Comparison of ENCODE assay signal across 1 cellular context in the genomic region with DNA sequence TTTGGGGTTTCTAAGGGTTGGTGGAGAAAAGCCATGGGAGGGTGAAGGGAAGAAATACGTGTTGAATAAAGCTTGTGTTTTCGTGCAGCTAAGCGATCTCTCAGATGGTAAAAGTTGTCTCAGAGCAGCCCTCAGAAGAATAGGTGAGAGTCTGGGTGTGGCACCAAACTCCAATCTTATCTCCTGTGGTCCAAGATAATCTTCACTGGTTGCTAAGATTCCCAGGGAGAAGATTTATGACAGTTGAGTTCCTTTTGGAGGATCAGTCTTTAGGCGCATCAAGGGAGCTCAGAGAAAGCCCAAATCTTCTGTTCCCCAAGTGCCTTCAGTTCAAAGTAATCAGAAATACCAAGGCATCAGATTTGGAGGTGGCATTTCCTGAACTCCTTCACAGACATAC.
TF ChIP-seq lines count a peak whose summit lies in the region.

No MANE protein-coding gene starts in this region.

TF ChIP-seq in GM23338, 12 proteins besides CTCF, POLR2A, EP300 and RAD21 (continued from another document):
- TF ChIP-seq, protein P1, sequence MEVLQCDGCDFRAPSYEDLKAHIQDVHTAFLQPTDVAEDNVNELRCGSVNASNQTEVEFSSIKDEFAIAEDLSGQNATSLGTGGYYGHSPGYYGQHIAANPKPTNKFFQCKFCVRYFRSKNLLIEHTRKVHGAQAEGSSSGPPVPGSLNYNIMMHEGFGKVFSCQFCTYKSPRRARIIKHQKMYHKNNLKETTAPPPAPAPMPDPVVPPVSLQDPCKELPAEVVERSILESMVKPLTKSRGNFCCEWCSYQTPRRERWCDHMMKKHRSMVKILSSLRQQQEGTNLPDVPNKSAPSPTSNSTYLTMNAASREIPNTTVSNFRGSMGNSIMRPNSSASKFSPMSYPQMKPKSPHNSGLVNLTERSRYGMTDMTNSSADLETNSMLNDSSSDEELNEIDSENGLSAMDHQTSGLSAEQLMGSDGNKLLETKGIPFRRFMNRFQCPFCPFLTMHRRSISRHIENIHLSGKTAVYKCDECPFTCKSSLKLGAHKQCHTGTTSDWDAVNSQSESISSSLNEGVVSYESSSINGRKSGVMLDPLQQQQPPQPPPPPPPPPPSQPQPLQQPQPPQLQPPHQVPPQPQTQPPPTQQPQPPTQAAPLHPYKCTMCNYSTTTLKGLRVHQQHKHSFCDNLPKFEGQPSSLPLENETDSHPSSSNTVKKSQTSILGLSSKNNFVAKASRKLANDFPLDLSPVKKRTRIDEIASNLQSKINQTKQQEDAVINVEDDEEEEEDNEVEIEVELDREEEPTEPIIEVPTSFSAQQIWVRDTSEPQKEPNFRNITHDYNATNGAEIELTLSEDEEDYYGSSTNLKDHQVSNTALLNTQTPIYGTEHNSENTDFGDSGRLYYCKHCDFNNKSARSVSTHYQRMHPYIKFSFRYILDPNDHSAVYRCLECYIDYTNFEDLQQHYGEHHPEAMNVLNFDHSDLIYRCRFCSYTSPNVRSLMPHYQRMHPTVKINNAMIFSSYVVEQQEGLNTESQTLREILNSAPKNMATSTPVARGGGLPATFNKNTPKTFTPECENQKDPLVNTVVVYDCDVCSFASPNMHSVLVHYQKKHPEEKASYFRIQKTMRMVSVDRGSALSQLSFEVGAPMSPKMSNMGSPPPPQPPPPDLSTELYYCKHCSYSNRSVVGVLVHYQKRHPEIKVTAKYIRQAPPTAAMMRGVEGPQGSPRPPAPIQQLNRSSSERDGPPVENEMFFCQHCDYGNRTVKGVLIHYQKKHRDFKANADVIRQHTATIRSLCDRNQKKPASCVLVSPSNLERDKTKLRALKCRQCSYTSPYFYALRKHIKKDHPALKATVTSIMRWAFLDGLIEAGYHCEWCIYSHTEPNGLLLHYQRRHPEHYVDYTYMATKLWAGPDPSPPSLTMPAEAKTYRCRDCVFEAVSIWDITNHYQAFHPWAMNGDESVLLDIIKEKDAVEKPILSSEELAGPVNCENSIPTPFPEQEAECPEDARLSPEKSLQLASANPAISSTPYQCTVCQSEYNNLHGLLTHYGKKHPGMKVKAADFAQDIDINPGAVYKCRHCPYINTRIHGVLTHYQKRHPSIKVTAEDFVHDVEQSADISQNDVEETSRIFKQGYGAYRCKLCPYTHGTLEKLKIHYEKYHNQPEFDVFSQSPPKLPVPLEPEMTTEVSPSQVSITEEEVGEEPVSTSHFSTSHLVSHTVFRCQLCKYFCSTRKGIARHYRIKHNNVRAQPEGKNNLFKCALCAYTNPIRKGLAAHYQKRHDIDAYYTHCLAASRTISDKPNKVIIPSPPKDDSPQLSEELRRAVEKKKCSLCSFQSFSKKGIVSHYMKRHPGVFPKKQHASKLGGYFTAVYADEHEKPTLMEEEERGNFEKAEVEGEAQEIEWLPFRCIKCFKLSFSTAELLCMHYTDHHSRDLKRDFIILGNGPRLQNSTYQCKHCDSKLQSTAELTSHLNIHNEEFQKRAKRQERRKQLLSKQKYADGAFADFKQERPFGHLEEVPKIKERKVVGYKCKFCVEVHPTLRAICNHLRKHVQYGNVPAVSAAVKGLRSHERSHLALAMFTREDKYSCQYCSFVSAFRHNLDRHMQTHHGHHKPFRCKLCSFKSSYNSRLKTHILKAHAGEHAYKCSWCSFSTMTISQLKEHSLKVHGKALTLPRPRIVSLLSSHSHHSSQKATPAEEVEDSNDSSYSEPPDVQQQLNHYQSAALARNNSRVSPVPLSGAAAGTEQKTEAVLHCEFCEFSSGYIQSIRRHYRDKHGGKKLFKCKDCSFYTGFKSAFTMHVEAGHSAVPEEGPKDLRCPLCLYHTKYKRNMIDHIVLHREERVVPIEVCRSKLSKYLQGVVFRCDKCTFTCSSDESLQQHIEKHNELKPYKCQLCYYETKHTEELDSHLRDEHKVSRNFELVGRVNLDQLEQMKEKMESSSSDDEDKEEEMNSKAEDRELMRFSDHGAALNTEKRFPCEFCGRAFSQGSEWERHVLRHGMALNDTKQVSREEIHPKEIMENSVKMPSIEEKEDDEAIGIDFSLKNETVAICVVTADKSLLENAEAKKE (CRISPR knock-in tag; IDR thresholded peaks at IDR 0.05), result no peak
- TF ChIP-seq EZH2phosphoT487 (IDR thresholded peaks at IDR 0.05; ENCODE audit: unreplicated experiment), result no peak
TF ChIP-seq in GM23338: peak in this region for 0.
